19 cellular contexts compared by ENCODE assay signal in the genomic region with DNA sequence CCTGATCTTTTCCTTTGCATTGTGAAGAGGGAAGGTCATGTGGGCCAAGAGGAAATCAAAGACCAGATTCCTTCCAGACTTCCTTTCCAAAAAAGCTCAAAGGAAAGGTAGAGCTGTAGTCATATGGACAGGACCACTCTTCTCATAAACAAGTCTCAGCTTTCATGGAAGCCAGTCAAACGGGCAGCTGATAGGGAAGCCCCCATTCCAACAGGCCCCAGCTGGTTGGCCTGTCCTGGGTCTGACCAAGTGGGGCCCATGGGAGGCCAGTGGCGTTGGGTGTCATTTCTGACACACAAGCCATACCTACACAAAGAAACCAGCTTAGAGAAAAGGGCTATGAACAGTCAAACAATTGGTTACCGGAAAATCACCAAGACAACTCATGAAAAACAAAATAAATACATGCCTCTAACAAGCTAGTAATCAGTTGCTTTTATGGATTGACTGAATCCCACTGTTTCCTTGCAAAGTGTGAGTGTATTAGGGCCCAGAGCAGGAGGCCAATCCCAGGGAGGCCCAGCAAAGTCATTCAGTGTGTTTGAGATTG.
A peak's percentile ranks its signal among the peaks of the same experiment; 100 is the strongest.
DNase-seq lines count a peak whose midpoint lies in the region; ATAC-seq and TF ChIP-seq lines count a peak whose summit lies in the region.
"Had no signal": no experiment of that assay in that cellular context is flagged by ENCODE, and none has a peak within 500 bp of the region (broad histone marks: within the 10 kb centered on the region; RNA-seq: fewer than 3 reads in every experiment).

No MANE protein-coding gene starts in this region.

- H3K27ac ChIP-seq in IMR-90 (ENCODE audit: insufficient read depth, low read length) (no peak overlapping the region), gastrocnemius medialis (peak overlapping the region; percentile 20 to 55 (median 40))
- H3K27ac ChIP-seq in naive thymus-derived CD4-positive, alpha-beta T cell (ENCODE audit: low read depth, low read length) = no peak overlapping the region
- H3K27ac ChIP-seq: SJSA1 had no signal

- peak overlapping the region; percentile 30 to 71; a peak in 2 of 4 replicates for H4K8ac ChIP-seq in IMR-90 (ENCODE audit: low read depth in 2 of 2, low read length in 2 of 2)

- H3K36me3 Mint-ChIP-seq in chondrocyte (ENCODE audit: low read depth) = no peaks in the 10 kb centered on the region
- H3K36me3 Mint-ChIP-seq in naive thymus-derived CD4-positive, alpha-beta T cell = no peaks in the 10 kb centered on the region
- H3K36me3 Mint-ChIP-seq: CD4-positive, alpha-beta memory T cell had no signal

- no peaks in the 10 kb centered on the region for H3K27me3 Mint-ChIP-seq in chondrocyte (ENCODE audit: low read depth)
- H3K27me3 Mint-ChIP-seq in naive thymus-derived CD4-positive, alpha-beta T cell = peaks cover 0 to 9% (median 5%) of the 10 kb centered on the region in 5 donors
- H3K27me3 Mint-ChIP-seq: CD4-positive, alpha-beta memory T cell had no signal

- ATAC-seq in IMR-90 (ENCODE audit: low read depth) = no peak
- no peak for ATAC-seq in gastrocnemius medialis
- ATAC-seq in HG03135 (IDR thresholded peaks at IDR 0.05; ENCODE audit: unreplicated experiment) = no peak
- ATAC-seq in naive thymus-derived CD4-positive, alpha-beta T cell = no peak

- H2AK5ac ChIP-seq in IMR-90 (ENCODE audit: low read depth, low read length) = no peak overlapping the region

- peak overlapping the region; percentile 59; the same call in 1 of the 2 replicates for H4K5ac ChIP-seq in IMR-90 (ENCODE audit: low read depth, low read length)

- H3K14ac ChIP-seq in IMR-90 (replicated peaks; ENCODE audit: low read depth, low read length) = no peak overlapping the region; the same call in 1 of the 2 replicates

- peak overlapping the region; percentile 39; the same call in 1 of the 2 replicates for H3K4ac ChIP-seq in IMR-90 (ENCODE audit: low read depth, low read length)

- 0 out of 2 replicates have a peak overlapping the region, but pooled peaks have one; percentile 16 for H3K23ac ChIP-seq in IMR-90 (ENCODE audit: low read depth, low read length)

- no peaks in the 10 kb centered on the region for H3K9me3 ChIP-seq in IMR-90 (ENCODE audit: control insufficient read depth, insufficient read depth, low read length)
- no peaks in the 10 kb centered on the region for H3K9me3 ChIP-seq in gastrocnemius medialis
- H3K9me3 ChIP-seq in naive thymus-derived CD4-positive, alpha-beta T cell (ENCODE audit: control insufficient read depth in 2 of 3, low read length in 3 of 3) = no peaks in the 10 kb centered on the region
- H3K9me3 ChIP-seq: BE2C, SJSA1 had no signal

- peak overlapping the region; percentile 62 for H3K27ac Mint-ChIP-seq in chondrocyte (ENCODE audit: unreplicated experiment)
- peak overlapping the region in 1 of 9 donors; percentile 70 for H3K27ac Mint-ChIP-seq in naive thymus-derived CD4-positive, alpha-beta T cell
- H3K27ac Mint-ChIP-seq: CD4-positive, alpha-beta memory T cell had no signal

- peak overlapping the region; percentile 23 for H2BK5ac ChIP-seq in IMR-90 (ENCODE audit: low read depth, low read length, poor library complexity, severe bottlenecking)

- peaks cover 8% of the 10 kb centered on the region for H3K9me3 Mint-ChIP-seq in chondrocyte (ENCODE audit: low read depth)
- H3K9me3 Mint-ChIP-seq in naive thymus-derived CD4-positive, alpha-beta T cell = no peaks in the 10 kb centered on the region
- H3K9me3 Mint-ChIP-seq: CD4-positive, alpha-beta memory T cell had no signal

- H3K9ac ChIP-seq in IMR-90 (ENCODE audit: low read depth, low read length) = no peak overlapping the region

- H2BK20ac ChIP-seq in IMR-90 (ENCODE audit: low read depth, low read length) = 0 out of 2 replicates have a peak overlapping the region, but pooled peaks have one; percentile 40

- H4K91ac ChIP-seq in IMR-90 (ENCODE audit: insufficient read depth, low read depth, low read length) = no peak overlapping the region

- no peak overlapping the region for H2AK9ac ChIP-seq in IMR-90 (replicated peaks; ENCODE audit: low read depth, low read length, poor library complexity)

- WGBS in IMR-90 (ENCODE audit: extremely low coverage in 2 of 2, insufficient read length in 1 of 2), 2 experiments = no CpG with 5 or more reads among the region's 3 CpGs

- dilution Hi-C loops in IMR-90 (cut with HindIII; ENCODE audit: low sequenced_read_pairs, unreplicated experiment) = no loop called here

- no peak overlapping the region for H3K56ac ChIP-seq in IMR-90 (ENCODE audit: extremely low read depth, insufficient read depth, low read length)

- H3K79me1 ChIP-seq in IMR-90 (ENCODE audit: low read depth in 1 of 2, low read length in 2 of 2) = no peaks in the 10 kb centered on the region

- no peak overlapping the region for H3K4me2 ChIP-seq in IMR-90 (ENCODE audit: low read depth, low read length)

- no peak overlapping the region for H2BK15ac ChIP-seq in IMR-90 (ENCODE audit: low read depth, low read length)

- H3K4me3 ChIP-seq in IMR-90 (ENCODE audit: insufficient read depth, low read depth, low read length) = no peak overlapping the region
- H3K4me3 ChIP-seq in gastrocnemius medialis = no peak overlapping the region
- H3K4me3 ChIP-seq in naive thymus-derived CD4-positive, alpha-beta T cell (ENCODE audit: low read length) = no peak overlapping the region
- H3K4me3 ChIP-seq: SJSA1 had no signal

- no peak overlapping the region for H3K4me3 Mint-ChIP-seq in chondrocyte (ENCODE audit: unreplicated experiment)
- no peak overlapping the region for H3K4me3 Mint-ChIP-seq in naive thymus-derived CD4-positive, alpha-beta T cell
- H3K4me3 Mint-ChIP-seq: CD4-positive, alpha-beta memory T cell had no signal

- CTCF ChIA-PET in IMR-90 (lab: Yijun Ruan, JAX) = no interaction called here
- CTCF ChIA-PET in naive thymus-derived CD4-positive, alpha-beta T cell (lab: Charles Lee) = no interaction called here

- TF ChIP-seq RAD21 in IMR-90 (IDR thresholded peaks at IDR 0.05; ENCODE audit: low read length) = no peak

- no TSS peak for BruUV-seq in IMR-90 (replicated peaks; lab: Mats Ljungman, UMichigan)

- H3K9me1 ChIP-seq in IMR-90 (ENCODE audit: insufficient read depth, low read length) = no peaks in the 10 kb centered on the region

- POLR2A ChIA-PET in IMR-90 (lab: Charles Lee; ENCODE audit: unreplicated experiment) = interaction anchor here (1.2 kb wide), 1 partner anchor 13 kb away, joined by 3 read pairs; no protein-coding TSS in a partner anchor
- POLR2A ChIA-PET in naive thymus-derived CD4-positive, alpha-beta T cell (lab: Charles Lee) = no interaction called here

- peaks cover 10% of the 10 kb centered on the region for H3K4me1 Mint-ChIP-seq in chondrocyte (ENCODE audit: low read depth)
- no peaks in the 10 kb centered on the region for H3K4me1 Mint-ChIP-seq in naive thymus-derived CD4-positive, alpha-beta T cell
- H3K4me1 Mint-ChIP-seq: CD4-positive, alpha-beta memory T cell had no signal

- no peaks in the 10 kb centered on the region for H4K20me1 ChIP-seq in IMR-90 (ENCODE audit: insufficient read depth, low read length)

- H3K18ac ChIP-seq in IMR-90 (ENCODE audit: low read depth, low read length) = peak overlapping the region; percentile 60

- TF ChIP-seq POLR2A in IMR-90 (IDR thresholded peaks at IDR 0.05; ENCODE audit: low read depth, low read length) (no peak), gastrocnemius medialis (IDR thresholded peaks at IDR 0.05) (no peak)

- peak overlapping the region; percentile 34 for H2BK120ac ChIP-seq in IMR-90 (ENCODE audit: low read depth, low read length)

- in situ Hi-C loops in IMR-90 (cut with MboI; ENCODE audit: low sequenced_read_pairs) = no loop called here
- in situ Hi-C loops in gastrocnemius medialis (cut with MboI; ENCODE audit: low sequenced_read_pairs in 4 of 4) = loop anchor here in 1 of 4 donors (25.0 kb wide), 1 partner anchor 251 kb away; no protein-coding TSS in a partner anchor

- intact Hi-C loops in IMR-90 (cut with micrococcal nuclease) (loop anchor here (1.0 kb wide), 1 partner anchor 151 kb away; no protein-coding TSS in a partner anchor), gastrocnemius medialis (cut with DNase I; ENCODE audit: low total_unique reads) (loop anchor here (10.0 kb wide), 2 partner anchors 151 to 249 kb away; a partner anchor contains a TSS)
- intact Hi-C loops in naive thymus-derived CD4-positive, alpha-beta T cell (cut with micrococcal nuclease) = no loop called here

- H3K36me3 ChIP-seq in IMR-90 (ENCODE audit: control insufficient read depth, insufficient read depth, low read length) (no peaks in the 10 kb centered on the region), gastrocnemius medialis (no peaks in the 10 kb centered on the region)
- no peaks in the 10 kb centered on the region for H3K36me3 ChIP-seq in naive thymus-derived CD4-positive, alpha-beta T cell (ENCODE audit: control insufficient read depth in 2 of 3, insufficient read depth in 3 of 3, low read length in 3 of 3)
- H3K36me3 ChIP-seq: BE2C, SJSA1 had no signal

- TF ChIP-seq CTCF in IMR-90 (conservative IDR thresholded peaks at IDR 0.05; ENCODE audit: low read depth, low read length) (no peak), chondrocyte (IDR thresholded peaks at IDR 0.05) (no peak), gastrocnemius medialis (IDR thresholded peaks at IDR 0.05 in 4 of 5, conservative IDR thresholded peaks at IDR 0.05 in 1 of 5) (no peak)

- H3K27me3 ChIP-seq in IMR-90 (ENCODE audit: control insufficient read depth, insufficient read depth, low read length) (no peaks in the 10 kb centered on the region; the same call in 1 of the 2 replicates), gastrocnemius medialis (no peaks in the 10 kb centered on the region)
- H3K27me3 ChIP-seq in naive thymus-derived CD4-positive, alpha-beta T cell (ENCODE audit: control insufficient read depth in 2 of 2, insufficient read depth in 2 of 2, low read length in 2 of 2) = no peaks in the 10 kb centered on the region
- H3K27me3 ChIP-seq: BE2C, SJSA1 had no signal

- DNase-seq in IMR-90 = no peak
- no peak for DNase-seq in chondrocyte (ENCODE audit: low spot score)
- DNase-seq in lung microvascular endothelial cell (ENCODE audit: low read depth in 2 of 2) = peak; percentile 38 to 78
- DNase-seq in gastrocnemius medialis = no peak
- DNase-seq in naive thymus-derived CD4-positive, alpha-beta T cell = no peak
- no peak for DNase-seq in HK-2 (ENCODE audit: unreplicated experiment)
- DNase-seq: BE2C; CD4-positive, alpha-beta memory T cell; DMS79; H9; KBM-7; NCI-H1417 treated with DMSO at 0.1 percent for 48 hours; NCI-H2029; NCI-H2171; NCI-H446 treated with DMSO at 0.1 percent for 48 hours; OCI-M1; RPMI8226 had no signal

- 0 out of 2 replicates have a peak, but pooled peaks cover 5% of the 10 kb centered on the region for H3K4me1 ChIP-seq in IMR-90 (ENCODE audit: control insufficient read depth, insufficient read depth, low read length)
- H3K4me1 ChIP-seq in gastrocnemius medialis = peaks cover 9 to 16% of the 10 kb centered on the region in 2 donors
- no peaks in the 10 kb centered on the region for H3K4me1 ChIP-seq in naive thymus-derived CD4-positive, alpha-beta T cell (ENCODE audit: control insufficient read depth in 2 of 2, insufficient read depth in 2 of 2, low read length in 2 of 2)
- H3K4me1 ChIP-seq: BE2C, SJSA1 had no signal

- peak overlapping the region; percentile 53 for H2AFZ ChIP-seq in IMR-90 (replicated peaks; ENCODE audit: low read length, poor library complexity)

TF ChIP-seq in IMR-90, 13 proteins besides CTCF, POLR2A, EP300 and RAD21 (continues in another document):
- TF ChIP-seq CEBPB (IDR thresholded peaks at IDR 0.05; ENCODE audit: low read depth, low read length) (no peak), RFX5 (IDR thresholded peaks at IDR 0.05; ENCODE audit: low read depth, low read length) (no peak), RCOR1 (IDR thresholded peaks at IDR 0.05; ENCODE audit: insufficient replicate concordance, low read length) (no peak)

Comparison
In these comparisons a context has a peak if more than half of its experiments do, and no peak if none do; other contexts are left out.
1. DNase-seq: peak in lung microvascular endothelial cell (2 of 2); none in IMR-90 (single experiment), chondrocyte (single experiment), gastrocnemius medialis (0 of 2), naive thymus-derived CD4-positive, alpha-beta T cell (0 of 9) and HK-2 (single experiment).
2. H3K27ac ChIP-seq: peak in gastrocnemius medialis (4 of 4); none in IMR-90 (single experiment) and naive thymus-derived CD4-positive, alpha-beta T cell (single experiment).
3. intact Hi-C loops: an anchor here in IMR-90 (1.0 kb wide) and gastrocnemius medialis (10.0 kb wide); none called in naive thymus-derived CD4-positive, alpha-beta T cell.